33 cellular contexts compared by ENCODE assay signal in the genomic region with DNA sequence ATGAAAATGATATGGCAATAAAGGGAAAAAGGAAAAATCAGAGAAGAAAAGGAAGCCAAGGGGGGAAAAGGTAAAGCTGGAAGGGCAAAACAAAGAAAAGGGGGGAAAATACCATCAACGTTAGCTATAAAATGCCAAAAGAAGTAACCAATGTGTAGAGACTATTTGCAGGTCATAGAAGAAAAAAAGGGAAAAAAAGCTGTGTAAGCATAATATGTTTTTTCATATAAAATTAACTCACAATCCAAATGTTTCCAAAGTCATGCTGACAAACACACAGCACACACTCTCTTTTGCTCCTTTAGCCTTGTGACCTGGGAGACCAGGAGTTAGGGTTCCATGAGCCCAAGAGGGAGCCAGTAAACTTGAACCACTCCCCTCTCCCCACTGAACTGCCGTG.
"Had no signal": no experiment of that assay in that cellular context is flagged by ENCODE, and none has a peak within 500 bp of the region (broad histone marks: within the 10 kb centered on the region; RNA-seq: fewer than 3 reads in every experiment).

No MANE protein-coding gene starts in this region.

- H3K36me3 Mint-ChIP-seq: naive thymus-derived CD4-positive, alpha-beta T cell; natural killer cell; stimulated activated memory B cell treated with anti-CD40 and anti-IgM and Interleukin-4, amounts not matched to agents 10 μg/mL and 1 μg/mL and 100 μg/mL, for 72 hours had no signal

- H3K4me1 Mint-ChIP-seq: natural killer cell; nephron; neural crest cell; stimulated activated memory B cell treated with anti-CD40 and anti-IgM and Interleukin-4, amounts not matched to agents 10 μg/mL and 1 μg/mL and 100 μg/mL, for 72 hours; stimulated activated naive CD8-positive, alpha-beta T cell treated with anti-CD3 and anti-CD28 coated beads, Interleukin-15, amount 100 ng/mL, for 72 hours had no signal

- H3K4me1 ChIP-seq: parathyroid adenoma, psoas muscle, spleen, suprapubic skin, testis, tibial artery, transverse colon, upper lobe of right lung, uterus had no signal

- H3K27ac ChIP-seq: neutrophil, ovary, parathyroid adenoma, psoas muscle, skin epidermis, spleen, suprapubic skin, testis, tibial artery, transverse colon, upper lobe of right lung, uterus had no signal

- H2AFZ ChIP-seq: parathyroid adenoma had no signal

- H3K79me2 ChIP-seq: parathyroid adenoma had no signal

- H3K4me3 ChIP-seq: ovary, psoas muscle, skin epidermis, smooth muscle cell, spleen, suprapubic skin, testis, tibial artery, transverse colon, upper lobe of right lung, uterus had no signal

- H3K27ac Mint-ChIP-seq: naive thymus-derived CD4-positive, alpha-beta T cell; natural killer cell; nephron; progenitor cell of endocrine pancreas; stimulated activated memory B cell treated with anti-CD40 and anti-IgM and Interleukin-4, amounts not matched to agents 10 μg/mL and 1 μg/mL and 100 μg/mL, for 72 hours; stimulated activated naive CD8-positive, alpha-beta T cell treated with anti-CD3 and anti-CD28 coated beads, Interleukin-15, amount 100 ng/mL, for 72 hours; type B pancreatic cell had no signal

- H3K27me3 Mint-ChIP-seq: progenitor cell of endocrine pancreas; stimulated activated memory B cell treated with anti-CD40 and anti-IgM and Interleukin-4, amounts not matched to agents 10 μg/mL and 1 μg/mL and 100 μg/mL, for 72 hours; stimulated activated naive CD8-positive, alpha-beta T cell treated with anti-CD3 and anti-CD28 coated beads, Interleukin-15, amount 100 ng/mL, for 72 hours; type B pancreatic cell had no signal

- H3K9me3 Mint-ChIP-seq: nephron; neural crest cell; stimulated activated memory B cell treated with anti-CD40 and anti-IgM and Interleukin-4, amounts not matched to agents 10 μg/mL and 1 μg/mL and 100 μg/mL, for 72 hours; stimulated activated naive CD8-positive, alpha-beta T cell treated with anti-CD3 and anti-CD28 coated beads, Interleukin-15, amount 100 ng/mL, for 72 hours; type B pancreatic cell had no signal

- H3K36me3 ChIP-seq: neutrophil, ovary, spleen, suprapubic skin, tibial artery, transverse colon, upper lobe of right lung, uterus had no signal

- H3K9me3 ChIP-seq: neutrophil, ovary, psoas muscle, spleen, suprapubic skin, testis, tibial artery, transverse colon, upper lobe of right lung, uterus had no signal

- H3K4me2 ChIP-seq: smooth muscle cell had no signal

- H3K4me3 Mint-ChIP-seq: naive thymus-derived CD4-positive, alpha-beta T cell; natural killer cell; nephron; neural crest cell; stimulated activated memory B cell treated with anti-CD40 and anti-IgM and Interleukin-4, amounts not matched to agents 10 μg/mL and 1 μg/mL and 100 μg/mL, for 72 hours; stimulated activated naive CD8-positive, alpha-beta T cell treated with anti-CD3 and anti-CD28 coated beads, Interleukin-15, amount 100 ng/mL, for 72 hours; type B pancreatic cell had no signal

- H3K27me3 ChIP-seq: neutrophil, ovary, spleen, suprapubic skin, testis, tibial artery, transverse colon, upper lobe of right lung, uterus had no signal

- H3K9ac ChIP-seq: parathyroid adenoma had no signal

- ATAC-seq: naive thymus-derived CD4-positive, alpha-beta T cell; natural killer cell; psoas muscle; right cardiac atrium; sciatic nerve; stimulated activated memory B cell treated with anti-CD40 and anti-IgM and Interleukin-4, amounts not matched to agents 10 μg/mL and 1 μg/mL and 100 μg/mL, for 72 hours; stimulated activated naive CD8-positive, alpha-beta T cell treated with anti-CD3 and anti-CD28 coated beads, Interleukin-15, amount 100 ng/mL, for 72 hours; stimulated activated naive CD8-positive, alpha-beta T cell treated with anti-CD3 and anti-CD28 coated beads, Interleukin-15, Interleukin-2, amounts not matched to agents 100 U/mL and 50 U/mL, for 24 hours; upper lobe of right lung had no signal

- DNase-seq: naive thymus-derived CD4-positive, alpha-beta T cell; natural killer cell; nucleus accumbens; ovary; posterior cingulate gyrus; psoas muscle; right cardiac atrium; spleen; stimulated activated CD4-positive, alpha-beta T cell treated with anti-CD3 and anti-CD28 coated beads, Interleukin-12 subunit alpha, Interleukin-12 subunit beta, amount 100 ng/mL, for 4 hours; stimulated activated CD4-positive, alpha-beta T cell treated with anti-CD3 and anti-CD28 coated beads, Interleukin-1b, Interleukin-23, amount 100 ng/mL, for 48 hours; stimulated activated CD4-positive, alpha-beta T cell treated with anti-CD3 and anti-CD28 coated beads, Interleukin-4, amount 100 ng/mL, for 1 hour; stimulated activated CD4-positive, alpha-beta T cell treated with anti-CD3 and anti-CD28 coated beads, Interleukin-4, amount 100 ng/mL, for 4 hours; stimulated activated CD8-positive, alpha-beta memory T cell treated with anti-CD3 and anti-CD28 coated beads, Interleukin-4, amount 100 ng/mL, for 48 hours; stimulated activated naive CD4-positive, alpha-beta T cell; stimulated activated naive CD8-positive, alpha-beta T cell treated with anti-CD3 and anti-CD28 coated beads, Interleukin-15, amount 100 ng/mL, for 72 hours; stimulated activated naive CD8-positive, alpha-beta T cell treated with anti-CD3 and anti-CD28 coated beads, Interleukin-15, Interleukin-2, amounts not matched to agents 100 U/mL and 50 U/mL, for 24 hours; substantia nigra; testis; tibial artery; transverse colon; upper lobe of right lung; uterus had no signal
